ENCODE assay signal across 12 cellular contexts in the genomic region with DNA sequence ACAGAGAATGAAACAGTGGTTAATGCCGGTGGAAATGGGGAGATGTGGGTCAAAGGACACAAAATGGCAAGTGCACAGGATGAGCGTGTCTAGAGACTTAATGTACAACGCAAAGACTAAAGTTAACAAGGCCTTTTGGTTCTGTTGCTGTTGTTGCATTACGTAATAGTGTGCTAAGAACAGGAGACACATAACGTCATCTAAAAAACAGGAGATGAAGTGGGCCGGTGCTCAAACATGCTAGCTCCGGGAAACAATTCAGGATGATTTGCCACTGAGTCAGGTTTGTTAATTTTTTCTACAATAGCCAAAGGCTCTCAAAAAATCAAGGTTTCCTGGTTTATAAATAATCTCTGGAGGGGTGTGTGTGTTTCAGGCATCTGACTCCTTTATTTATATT.
DNase-seq lines count a peak whose midpoint lies in the region; ATAC-seq and TF ChIP-seq lines count a peak whose summit lies in the region.
"Had no signal": no experiment of that assay in that cellular context is flagged by ENCODE, and none has a peak within 500 bp of the region (broad histone marks: within the 10 kb centered on the region; RNA-seq: fewer than 3 reads in every experiment).

No MANE protein-coding gene starts in this region.

- peaks cover 9% of the 10 kb centered on the region for H3K4me1 ChIP-seq in RWPE2 (ENCODE audit: insufficient read depth, poor library complexity, severe bottlenecking)
- H3K4me1 ChIP-seq in rectal smooth muscle tissue (ENCODE audit: control insufficient read depth, insufficient read depth, low read length), result peaks cover 39% of the 10 kb centered on the region

- no peak for TF ChIP-seq CTCF in RWPE2 (IDR thresholded peaks at IDR 0.05; ENCODE audit: poor library complexity, severe bottlenecking)

- H3K4me3 Mint-ChIP-seq in stimulated activated effector memory CD8-positive, alpha-beta T cell treated with anti-CD3 and anti-CD28 coated beads, Interleukin-12 subunit alpha, Interleukin-12 subunit beta, amount 100 ng/mL, for 72 hours, result no peak overlapping the region
- H3K4me3 Mint-ChIP-seq: stimulated activated naive B cell treated with anti-CD40 and anti-IgM and Interleukin-4, amounts not matched to agents 10 μg/mL and 1 μg/mL and 100 μg/mL, for 72 hours had no signal

- DNase-seq in EL (peak; percentile 84), RWPE2 (ENCODE audit: low spot score) (no peak), fibroblast of peridontal ligament (ENCODE audit: extremely low read depth) (peak; percentile 94), HEK293T (ENCODE audit: extremely low spot score) (no peak), DMS79 (lab: John Stamatoyannopoulos, UW) (no peak), NCI-H2196 (lab: John Stamatoyannopoulos, UW; ENCODE audit: unreplicated experiment) (no peak)
- DNase-seq in stimulated activated effector memory CD8-positive, alpha-beta T cell treated with anti-CD3 and anti-CD28 coated beads, Interleukin-12 subunit alpha, Interleukin-12 subunit beta, amount 100 ng/mL, for 72 hours (ENCODE audit: low spot score in 2 of 2), result no peak
- DNase-seq: GF-D8; OCI-M1; stimulated activated naive B cell treated with anti-CD40 and anti-IgM and Interleukin-4, amounts not matched to agents 10 μg/mL and 1 μg/mL and 100 μg/mL, for 72 hours had no signal

- POLR2A ChIA-PET in HEK293T (lab: Yijun Ruan, JAX), result no interaction called here

- H3K9me3 Mint-ChIP-seq in stimulated activated effector memory CD8-positive, alpha-beta T cell treated with anti-CD3 and anti-CD28 coated beads, Interleukin-12 subunit alpha, Interleukin-12 subunit beta, amount 100 ng/mL, for 72 hours, result no peaks in the 10 kb centered on the region

- H3K9me3 ChIP-seq in RWPE2 (ENCODE audit: severe bottlenecking), result no peaks in the 10 kb centered on the region
- H3K9me3 ChIP-seq: ovary had no signal

- CTCF ChIA-PET in HEK293T (lab: Yijun Ruan, JAX), result no interaction called here

- H3K4me1 Mint-ChIP-seq in stimulated activated effector memory CD8-positive, alpha-beta T cell treated with anti-CD3 and anti-CD28 coated beads, Interleukin-12 subunit alpha, Interleukin-12 subunit beta, amount 100 ng/mL, for 72 hours, result peaks cover 49% of the 10 kb centered on the region

- H3K27me3 ChIP-seq in RWPE2 (ENCODE audit: insufficient read depth, poor library complexity, severe bottlenecking), result no peaks in the 10 kb centered on the region
- H3K27me3 ChIP-seq in rectal smooth muscle tissue (ENCODE audit: control insufficient read depth, insufficient read depth, low read length), result no peaks in the 10 kb centered on the region
- H3K27me3 ChIP-seq: ovary had no signal

- ATAC-seq in RWPE2 (ENCODE audit: low read depth), result peak; percentile 52
- no peak for ATAC-seq in stimulated activated effector memory CD8-positive, alpha-beta T cell treated with anti-CD3 and anti-CD28 coated beads, Interleukin-12 subunit alpha, Interleukin-12 subunit beta, amount 100 ng/mL, for 72 hours
- ATAC-seq: stimulated activated naive B cell treated with anti-CD40 and anti-IgM and Interleukin-4, amounts not matched to agents 10 μg/mL and 1 μg/mL and 100 μg/mL, for 72 hours had no signal

- H3K36me3 Mint-ChIP-seq in stimulated activated effector memory CD8-positive, alpha-beta T cell treated with anti-CD3 and anti-CD28 coated beads, Interleukin-12 subunit alpha, Interleukin-12 subunit beta, amount 100 ng/mL, for 72 hours, result peaks cover 21% of the 10 kb centered on the region

- H3K36me3 ChIP-seq in RWPE2 (ENCODE audit: low read depth) (no peaks in the 10 kb centered on the region), rectal smooth muscle tissue (ENCODE audit: control insufficient read depth, insufficient read depth, low read length) (no peaks in the 10 kb centered on the region)
- H3K36me3 ChIP-seq: ovary had no signal

- H3K9ac ChIP-seq in rectal smooth muscle tissue (ENCODE audit: low read length), result no peak overlapping the region

- H3K4me3 ChIP-seq in RWPE2 (ENCODE audit: severe bottlenecking) (no peak overlapping the region), rectal smooth muscle tissue (ENCODE audit: low read length) (no peak overlapping the region)
- H3K4me3 ChIP-seq: ovary had no signal

- no peak overlapping the region for H3K27ac Mint-ChIP-seq in stimulated activated effector memory CD8-positive, alpha-beta T cell treated with anti-CD3 and anti-CD28 coated beads, Interleukin-12 subunit alpha, Interleukin-12 subunit beta, amount 100 ng/mL, for 72 hours
- H3K27ac Mint-ChIP-seq: stimulated activated naive B cell treated with anti-CD40 and anti-IgM and Interleukin-4, amounts not matched to agents 10 μg/mL and 1 μg/mL and 100 μg/mL, for 72 hours had no signal

- H3K27ac ChIP-seq in RWPE2 (ENCODE audit: poor library complexity, severe bottlenecking) (peak overlapping the region; percentile 32), rectal smooth muscle tissue (ENCODE audit: low read depth, low read length) (peak overlapping the region; percentile 87)

TF ChIP-seq in HEK293T, 16 proteins besides CTCF, POLR2A, EP300 and RAD21:
- no peak for TF ChIP-seq L3MBTL2 (conservative IDR thresholded peaks at IDR 0.05)
- no peak for TF ChIP-seq SP1 (IDR thresholded peaks at IDR 0.05)
- no peak for TF ChIP-seq CTBP1 (IDR thresholded peaks at IDR 0.05; ENCODE audit: borderline replicate concordance)
- TF ChIP-seq TARDBP (IDR thresholded peaks at IDR 0.05), result no peak
- no peak for TF ChIP-seq ZNF384 (IDR thresholded peaks at IDR 0.05)
- TF ChIP-seq LEF1 (IDR thresholded peaks at IDR 0.05; ENCODE audit: borderline replicate concordance), result no peak
- TF ChIP-seq, protein P1, sequence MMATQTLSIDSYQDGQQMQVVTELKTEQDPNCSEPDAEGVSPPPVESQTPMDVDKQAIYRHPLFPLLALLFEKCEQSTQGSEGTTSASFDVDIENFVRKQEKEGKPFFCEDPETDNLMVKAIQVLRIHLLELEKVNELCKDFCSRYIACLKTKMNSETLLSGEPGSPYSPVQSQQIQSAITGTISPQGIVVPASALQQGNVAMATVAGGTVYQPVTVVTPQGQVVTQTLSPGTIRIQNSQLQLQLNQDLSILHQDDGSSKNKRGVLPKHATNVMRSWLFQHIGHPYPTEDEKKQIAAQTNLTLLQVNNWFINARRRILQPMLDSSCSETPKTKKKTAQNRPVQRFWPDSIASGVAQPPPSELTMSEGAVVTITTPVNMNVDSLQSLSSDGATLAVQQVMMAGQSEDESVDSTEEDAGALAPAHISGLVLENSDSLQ (IDR thresholded peaks at IDR 0.05), result no peak
- TF ChIP-seq BHLHE40 (IDR thresholded peaks at IDR 0.05; ENCODE audit: borderline replicate concordance), result no peak
- no peak for TF ChIP-seq FOXA1 (IDR thresholded peaks at IDR 0.05)
- TF ChIP-seq ELF4 (IDR thresholded peaks at IDR 0.05), result no peak
- no peak for TF ChIP-seq SUZ12 (IDR thresholded peaks at IDR 0.05)
- no peak for TF ChIP-seq ARNT (IDR thresholded peaks at IDR 0.05)
- no peak for TF ChIP-seq HDGF (IDR thresholded peaks at IDR 0.05; ENCODE audit: borderline replicate concordance)
- TF ChIP-seq FOXK2 (IDR thresholded peaks at IDR 0.05), result no peak
- no peak for TF ChIP-seq NFRKB (IDR thresholded peaks at IDR 0.05)
- TF ChIP-seq FOXM1 (IDR thresholded peaks at IDR 0.05; ENCODE audit: borderline replicate concordance), result no peak

Comparison
In these comparisons a context has a peak if more than half of its experiments do, and no peak if none do; other contexts are left out.
1. DNase-seq: peak in EL (single experiment) and fibroblast of peridontal ligament (single experiment); none in RWPE2 (single experiment), HEK293T (single experiment), DMS79 (single experiment), NCI-H2196 (single experiment) and stimulated activated effector memory CD8-positive, alpha-beta T cell treated with anti-CD3 and anti-CD28 coated beads, Interleukin-12 subunit alpha, Interleukin-12 subunit beta, amount 100 ng/mL, for 72 hours (0 of 2).